18 cellular contexts compared by ENCODE assay signal in the genomic region with DNA sequence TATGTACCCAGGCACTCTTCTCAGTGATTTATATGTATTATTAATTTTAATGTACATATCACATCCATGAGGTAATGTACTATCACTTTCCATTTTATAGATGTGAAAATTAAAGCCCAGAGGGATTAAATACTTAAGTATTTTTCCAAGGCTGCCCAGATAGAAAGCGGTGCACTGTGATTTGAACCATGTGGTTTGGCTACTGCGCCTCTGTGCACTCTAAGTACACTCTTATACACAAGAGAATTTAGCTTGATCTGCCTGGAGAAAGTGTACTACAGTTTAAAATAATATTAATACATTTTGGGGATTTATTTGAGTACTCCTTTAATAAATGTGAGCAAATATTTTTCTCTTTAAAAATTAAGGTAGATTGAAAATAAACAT.
DNase-seq lines count a peak whose midpoint lies in the region; FAIRE-seq and TF ChIP-seq lines count a peak whose summit lies in the region.
"Had no signal": no experiment of that assay in that cellular context is flagged by ENCODE, and none has a peak within 500 bp of the region (broad histone marks: within the 10 kb centered on the region; RNA-seq: fewer than 3 reads in every experiment).

No MANE protein-coding gene starts in this region.

- no peak overlapping the region for H2AFZ ChIP-seq in neural cell (ENCODE audit: low read depth, low read length)
- no peak overlapping the region for H2AFZ ChIP-seq in hepatocyte

- H3K4me1 ChIP-seq in breast epithelium: no peaks in the 10 kb centered on the region
- H3K4me1 ChIP-seq in hepatocyte (ENCODE audit: insufficient read depth): no peaks in the 10 kb centered on the region

- no peaks in the 10 kb centered on the region for H3K27me3 Mint-ChIP-seq in MCF 10A (ENCODE audit: insufficient read depth, unreplicated experiment)

- FAIRE-seq in GM19239 (lab: Jason Lieb, UNC): no peak
- FAIRE-seq: GM12891 had no signal

- H3K4me2 ChIP-seq in neural cell (ENCODE audit: low read length): no peak overlapping the region
- no peak overlapping the region for H3K4me2 ChIP-seq in hepatocyte

- peak overlapping the region; percentile 47 for H3K27ac Mint-ChIP-seq in MCF 10A (ENCODE audit: low read depth, unreplicated experiment)
- H3K27ac Mint-ChIP-seq: CD14-positive monocyte had no signal

- H3K9me2 ChIP-seq in neural cell (ENCODE audit: insufficient read depth, low read length) (no peaks in the 10 kb centered on the region), hepatocyte (replicated peaks; ENCODE audit: insufficient read depth) (no peaks in the 10 kb centered on the region)

- no peak for TF ChIP-seq EP300 in neural cell (conservative IDR thresholded peaks at IDR 0.05; ENCODE audit: poor library complexity, severe bottlenecking)

- H3K9me3 ChIP-seq in breast epithelium: no peaks in the 10 kb centered on the region
- H3K9me3 ChIP-seq in neural cell (ENCODE audit: low read length): no peaks in the 10 kb centered on the region
- no peaks in the 10 kb centered on the region for H3K9me3 ChIP-seq in hepatocyte (ENCODE audit: low read depth)

- peaks cover 50% of the 10 kb centered on the region for H3K4me1 Mint-ChIP-seq in MCF 10A (ENCODE audit: insufficient read depth, unreplicated experiment)
- H3K4me1 Mint-ChIP-seq: CD14-positive monocyte had no signal

- H3F3A ChIP-seq in neural cell (ENCODE audit: insufficient read depth, low read length, poor library complexity, severe bottlenecking): no peaks in the 10 kb centered on the region

- BruUV-seq in MCF 10A (replicated peaks; lab: Mats Ljungman, UMichigan): no TSS peak

- no peaks in the 10 kb centered on the region for H3K36me3 Mint-ChIP-seq in MCF 10A (ENCODE audit: insufficient read depth, unreplicated experiment)
- H3K36me3 Mint-ChIP-seq: CD14-positive monocyte had no signal

- peaks cover 9% of the 10 kb centered on the region for H3K9me3 Mint-ChIP-seq in MCF 10A (ENCODE audit: unreplicated experiment)

- H3K27ac ChIP-seq in breast epithelium: no peak overlapping the region
- H3K27ac ChIP-seq in epithelial cell of prostate: peak overlapping the region; percentile 93
- peak overlapping the region; percentile 21 for H3K27ac ChIP-seq in neural cell (ENCODE audit: low read length)
- no peak overlapping the region for H3K27ac ChIP-seq in hepatocyte
- no peak overlapping the region for H3K27ac ChIP-seq in dorsolateral prefrontal cortex
- H3K27ac ChIP-seq in substantia nigra (ENCODE audit: low read depth, low read length, poor library complexity, severe bottlenecking): no peak overlapping the region

- 73% methylated on average over 2 of the region's 2 CpGs for WGBS in hepatocyte (ENCODE audit: low lambda C conversion rate, missing lambda C conversion rate)

- H3K4me3 Mint-ChIP-seq in MCF 10A (ENCODE audit: unreplicated experiment): no peak overlapping the region
- H3K4me3 Mint-ChIP-seq: CD14-positive monocyte had no signal

- H3K27me3 ChIP-seq in breast epithelium (no peaks in the 10 kb centered on the region), neural cell (ENCODE audit: insufficient read depth, low read depth, low read length) (no peaks in the 10 kb centered on the region), hepatocyte (no peaks in the 10 kb centered on the region), dorsolateral prefrontal cortex (no peaks in the 10 kb centered on the region)

- no peaks in the 10 kb centered on the region for H4K20me1 ChIP-seq in neural cell (ENCODE audit: insufficient read depth)
- no peaks in the 10 kb centered on the region for H4K20me1 ChIP-seq in hepatocyte (ENCODE audit: insufficient read depth, poor library complexity, severe bottlenecking)

- TF ChIP-seq CTCF in MCF 10A (IDR thresholded peaks at IDR 0.05; ENCODE audit: unreplicated experiment) (no peak), breast epithelium (IDR thresholded peaks at IDR 0.05) (no peak), neural cell (IDR thresholded peaks at IDR 0.05; ENCODE audit: poor library complexity, severe bottlenecking) (no peak), hepatocyte (IDR thresholded peaks at IDR 0.05; ENCODE audit: poor library complexity) (no peak), dorsolateral prefrontal cortex (IDR thresholded peaks at IDR 0.05 in 54 of 56, conservative IDR thresholded peaks at IDR 0.05 in 2 of 56; ENCODE audit: low read depth in 1 of 56, partially characterized antibody in 56 of 56) (no peak)

- POLR2A ChIA-PET in MCF 10A (lab: Yijun Ruan, JAX): interaction anchor here (0.6 to 1.7 kb wide), 3 partner anchors 19 to 564 kb away, joined by 3 to 8 read pairs (median 3); no protein-coding TSS in a partner anchor

- TF ChIP-seq RAD21 in neural cell (conservative IDR thresholded peaks at IDR 0.05): no peak

- H3K4me3 ChIP-seq in breast epithelium: no peak overlapping the region
- no peak overlapping the region for H3K4me3 ChIP-seq in neural cell (ENCODE audit: low read length)
- H3K4me3 ChIP-seq in hepatocyte: no peak overlapping the region
- H3K4me3 ChIP-seq in dorsolateral prefrontal cortex: no peak overlapping the region

- H3K36me3 ChIP-seq in breast epithelium (no peaks in the 10 kb centered on the region), neural cell (ENCODE audit: insufficient read depth, low read length) (no peaks in the 10 kb centered on the region), hepatocyte (replicated peaks; ENCODE audit: insufficient read depth, low read depth) (no peaks in the 10 kb centered on the region)

- H3K9ac ChIP-seq in neural cell (ENCODE audit: low read length): no peak overlapping the region

- no peak for TF ChIP-seq POLR2A in breast epithelium (IDR thresholded peaks at IDR 0.05)

- DNase-seq in MCF 10A (ENCODE audit: unreplicated experiment) (no peak), breast epithelium (ENCODE audit: low spot score in 2 of 2) (no peak), epithelial cell of prostate (ENCODE audit: low read depth, low spot score) (no peak), hepatocyte (ENCODE audit: low spot score) (no peak), GM19239 (ENCODE audit: insufficient read length, low spot score) (no peak), dorsolateral prefrontal cortex (no peak), substantia nigra (lab: John Stamatoyannopoulos, UW) (no peak)
- DNase-seq: 8988T; COR-L47; HCEC 1CT; NCI-H1436; NCI-H2081; NCI-H345; NCI-H69; NK-92 treated with Interleukin-12 subunit alpha and Interleukin-12 subunit beta, amount 100 ng/mL, for 24 hours had no signal

- intact Hi-C loops in MCF 10A (cut with micrococcal nuclease) (no loop called here), breast epithelium (cut with DNase I; ENCODE audit: low total_unique reads) (no loop called here), dorsolateral prefrontal cortex (cut with DNase I) (no loop called here)

- CTCF ChIA-PET in MCF 10A (lab: Yijun Ruan, JAX): interaction anchor here (1.2 kb wide), 1 partner anchor 21 kb away, joined by 3 read pairs; no protein-coding TSS in a partner anchor

- H3K79me2 ChIP-seq in neural cell (replicated peaks; ENCODE audit: insufficient read depth, low read length) (no peaks in the 10 kb centered on the region), hepatocyte (no peaks in the 10 kb centered on the region)

TF ChIP-seq in neural cell, 6 proteins besides CTCF, POLR2A, EP300 and RAD21:
- no peak for TF ChIP-seq TAF1 (IDR thresholded peaks at IDR 0.05; ENCODE audit: low read depth)
- TF ChIP-seq REST (IDR thresholded peaks at IDR 0.05; ENCODE audit: borderline replicate concordance): no peak
- TF ChIP-seq POLR2AphosphoS5 (IDR thresholded peaks at IDR 0.05): no peak
- no peak for TF ChIP-seq SMC3 (conservative IDR thresholded peaks at IDR 0.05; ENCODE audit: poor library complexity)
- no peak for TF ChIP-seq MXI1 (conservative IDR thresholded peaks at IDR 0.05; ENCODE audit: poor library complexity, severe bottlenecking)
- no peak for TF ChIP-seq EZH2 (IDR thresholded peaks at IDR 0.05; ENCODE audit: borderline replicate concordance, insufficient read depth, low read length, poor library complexity, severe bottlenecking)

Comparison
In these comparisons a context has a peak if more than half of its experiments do, and no peak if none do; other contexts are left out.
1. H3K27ac ChIP-seq: peak in epithelial cell of prostate (single experiment) and neural cell (single experiment); none in breast epithelium (0 of 2), hepatocyte (single experiment), dorsolateral prefrontal cortex (0 of 59) and substantia nigra (single experiment).